19 cellular contexts compared by ENCODE assay signal in genomic region chr20:805713-806112, GRCh38. TPM values are rescaled to one million over a fixed set of nuclear protein-coding genes. Genes with fewer than 3 reads are reported as not detected.
A peak's percentile ranks its signal among the peaks of the same experiment; 100 is the strongest.
DNase-seq lines count a peak whose midpoint lies in the region; ATAC-seq and TF ChIP-seq lines count a peak whose summit lies in the region.
"Had no signal": no experiment of that assay in that cellular context is flagged by ENCODE, and none has a peak within 500 bp of the region (broad histone marks: within the 10 kb centered on the region; RNA-seq: fewer than 3 reads in every experiment).

No MANE protein-coding gene starts in this region.

- DNase-seq in A172 (ENCODE audit: low spot score) (peak; percentile 32), ELR (ENCODE audit: low read depth) (peak; percentile 36), PC-3 (peak; percentile 34), fibroblast of lung (ENCODE audit: low read depth in 2 of 2) (peak; percentile 8 to 31), hepatic stellate cell (ENCODE audit: low spot score) (no peak), activated T-cell treated with anti-CD3 and anti-CD28 coated beads for 4 hours (no peak)
- no peak for DNase-seq in CD8-positive, alpha-beta T cell
- DNase-seq: activated CD4-positive, CD25-positive, alpha-beta regulatory T cell; activated effector memory CD4-positive, alpha-beta T cell treated with anti-CD3 and anti-CD28 coated beads, Interleukin-2, amount 50 U/mL, for 16 hours; esophagus squamous epithelium; H9; mucosa of descending colon; NCI-H2081; stimulated activated CD4-positive, alpha-beta T cell treated with anti-CD3 and anti-CD28 coated beads, Interleukin-4, amount 100 ng/mL, for 1 hour had no signal

- CTCF ChIA-PET in PC-3 (lab: Charles Lee): no interaction called here
- CTCF ChIA-PET in CD8-positive, alpha-beta T cell (lab: Charles Lee): interaction anchor here (1.4 to 3.5 kb wide), 2 partner anchors 13 to 151 kb away, joined by 3 to 22 read pairs; no protein-coding TSS in a partner anchor

- H4K20me1 ChIP-seq in PC-3 (ENCODE audit: low read length) (no peaks in the 10 kb centered on the region), fibroblast of lung (ENCODE audit: control insufficient read depth, extremely low read depth, insufficient read depth, low read length) (no peaks in the 10 kb centered on the region)

- H3K4me3 Mint-ChIP-seq in CD8-positive, alpha-beta T cell: no peak overlapping the region
- H3K4me3 Mint-ChIP-seq: dendritic cell treated with granulocyte-macrophage colony-stimulating factor and Interleukin-4, amounts not matched to agents 40 ng/mL and 50 ng/mL, for 4 days; H9 had no signal

- TF ChIP-seq CTCF in PC-3 (conservative IDR thresholded peaks at IDR 0.05; ENCODE audit: low read depth, low read length) (no peak), fibroblast of lung (conservative IDR thresholded peaks at IDR 0.05 in 1 of 2, IDR thresholded peaks at IDR 0.05 in 1 of 2; ENCODE audit: low read depth in 1 of 2, low read length in 2 of 2) (no peak)
- TF ChIP-seq CTCF in CD8-positive, alpha-beta T cell (IDR thresholded peaks at IDR 0.05): no peak

- H3F3A ChIP-seq in PC-3 (ENCODE audit: low read length, unreplicated experiment): no peaks in the 10 kb centered on the region

- H3K36me3 ChIP-seq in PC-3 (ENCODE audit: low read depth, low read length) (peaks cover 4% of the 10 kb centered on the region; the same call in 1 of the 2 replicates), fibroblast of lung (ENCODE audit: control insufficient read depth, insufficient read depth, low read length) (no peaks in the 10 kb centered on the region)
- no peaks in the 10 kb centered on the region for H3K36me3 ChIP-seq in CD8-positive, alpha-beta T cell (ENCODE audit: insufficient read depth, low read length)
- H3K36me3 ChIP-seq: ascending aorta, esophagus squamous epithelium had no signal

- no peaks in the 10 kb centered on the region for H3K9me2 ChIP-seq in PC-3 (replicated peaks; ENCODE audit: low read length)

- no peaks in the 10 kb centered on the region for H3K4me1 Mint-ChIP-seq in CD8-positive, alpha-beta T cell (ENCODE audit: low read depth)
- H3K4me1 Mint-ChIP-seq: H9 had no signal

- H3K79me2 ChIP-seq in PC-3 (ENCODE audit: low read length) (no peaks in the 10 kb centered on the region), fibroblast of lung (ENCODE audit: control insufficient read depth, insufficient read depth, low read length) (no peaks in the 10 kb centered on the region)

- peaks cover 14% of the 10 kb centered on the region for H3K27me3 Mint-ChIP-seq in CD8-positive, alpha-beta T cell (ENCODE audit: low read depth)

- H2AFZ ChIP-seq in PC-3 (ENCODE audit: low read length) (no peak overlapping the region), fibroblast of lung (ENCODE audit: low read length) (no peak overlapping the region)

- no peak for ATAC-seq in PC-3
- no peak for ATAC-seq in GM21515 (IDR thresholded peaks at IDR 0.05; ENCODE audit: unreplicated experiment)
- no peak for ATAC-seq in CD8-positive, alpha-beta T cell
- ATAC-seq: mucosa of descending colon had no signal

- H3K4me1 ChIP-seq in PC-3 (ENCODE audit: insufficient read depth, low read length): no peaks in the 10 kb centered on the region
- H3K4me1 ChIP-seq in fibroblast of lung (ENCODE audit: control insufficient read depth, extremely low read depth, insufficient read depth, low read length): no peaks in the 10 kb centered on the region
- no peaks in the 10 kb centered on the region for H3K4me1 ChIP-seq in CD8-positive, alpha-beta T cell (ENCODE audit: insufficient read depth, low read length)
- H3K4me1 ChIP-seq: ascending aorta, esophagus squamous epithelium had no signal

- no peaks in the 10 kb centered on the region for H3K36me3 Mint-ChIP-seq in CD8-positive, alpha-beta T cell

- H3K27ac Mint-ChIP-seq in CD8-positive, alpha-beta T cell: no peak overlapping the region
- H3K27ac Mint-ChIP-seq: dendritic cell treated with granulocyte-macrophage colony-stimulating factor and Interleukin-4, amounts not matched to agents 40 ng/mL and 50 ng/mL, for 4 days; H9 had no signal

- H3K27ac ChIP-seq in PC-3 (ENCODE audit: low read length) (no peak overlapping the region), fibroblast of lung (ENCODE audit: insufficient read depth, low read length) (no peak overlapping the region)
- no peak overlapping the region for H3K27ac ChIP-seq in CD8-positive, alpha-beta T cell (ENCODE audit: low read depth, low read length)
- H3K27ac ChIP-seq: ascending aorta, esophagus squamous epithelium had no signal

- H3K9me3 Mint-ChIP-seq in CD8-positive, alpha-beta T cell: peaks cover 7% of the 10 kb centered on the region

- H3K9ac ChIP-seq in PC-3 (ENCODE audit: low read length) (no peak overlapping the region), fibroblast of lung (ENCODE audit: insufficient read depth, low read length) (no peak overlapping the region)

- H3K9me3 ChIP-seq in PC-3 (ENCODE audit: low read length) (peaks cover 28% of the 10 kb centered on the region), fibroblast of lung (ENCODE audit: control insufficient read depth, insufficient read depth, low read depth, low read length) (no peaks in the 10 kb centered on the region)
- no peaks in the 10 kb centered on the region for H3K9me3 ChIP-seq in CD8-positive, alpha-beta T cell (ENCODE audit: low read length)
- H3K9me3 ChIP-seq: ascending aorta had no signal

- POLR2A ChIA-PET in PC-3 (lab: Charles Lee; ENCODE audit: unreplicated experiment): no interaction called here
- POLR2A ChIA-PET in CD8-positive, alpha-beta T cell (lab: Charles Lee): interaction anchor here (0.6 kb wide), 1 partner anchor 267 kb away, joined by 3 read pairs; no protein-coding TSS in a partner anchor

- no TSS peak for BruUV-seq in PC-3 (replicated peaks; lab: Mats Ljungman, UMichigan)

- H3K4me3 ChIP-seq in PC-3 (ENCODE audit: low read length) (no peak overlapping the region), fibroblast of lung (replicated peaks in 1 of 4; ENCODE audit: control extremely low read depth in 1 of 4, insufficient read depth in 1 of 4, low read depth in 3 of 4, low read length in 4 of 4) (no peak overlapping the region)
- H3K4me3 ChIP-seq in CD8-positive, alpha-beta T cell (ENCODE audit: low read depth, low read length): no peak overlapping the region
- H3K4me3 ChIP-seq: ascending aorta, esophagus squamous epithelium, mucosa of descending colon had no signal

- intact Hi-C loops in PC-3 (cut with micrococcal nuclease): no loop called here
- intact Hi-C loops in CD8-positive, alpha-beta T cell (cut with DNase I, micrococcal nuclease): no loop called here

- H3K4me2 ChIP-seq in PC-3 (ENCODE audit: low read length) (no peak overlapping the region), fibroblast of lung (ENCODE audit: extremely low read depth, insufficient read depth, low read length) (no peak overlapping the region)

- no peaks in the 10 kb centered on the region; the same call in 1 of the 2 replicates for H3K27me3 ChIP-seq in PC-3 (ENCODE audit: low read length)
- no peaks in the 10 kb centered on the region for H3K27me3 ChIP-seq in fibroblast of lung (ENCODE audit: control insufficient read depth, insufficient read depth, low read length)
- H3K27me3 ChIP-seq in CD8-positive, alpha-beta T cell (ENCODE audit: insufficient read depth, low read length): no peaks in the 10 kb centered on the region
- H3K27me3 ChIP-seq: ascending aorta had no signal

RNA-seq across cellular contexts. Expression of gene FAM110A, which starts 27.8 kb away (rescaled TPM):
- total RNA-seq in A172 (2014; rRNA removed; shearing (Covaris generic)): 11.7 and 15.0 TPM in 2 replicates
- total RNA-seq in PC-3 (2014; rRNA removed) (23.0 and 28.4 TPM in 2 replicates), fibroblast of lung (1.3 and 1.8 TPM in 2 replicates)
- polyA plus RNA-seq in fibroblast of lung: 1.5 and 4.0 TPM in 2 replicates
- 2.3 and 6.6 TPM in 2 replicates for polyA plus RNA-seq in fibroblast of lung (2012)
- polyA minus RNA-seq in fibroblast of lung (ENCODE audit: low replicate concordance): 0.86 and 6.2 TPM in 2 replicates
- 1 to 10 TPM; 6.7 to 7.7 TPM for total RNA-seq in CD8-positive, alpha-beta T cell

RNA-seq across cellular contexts. Expression of gene SLC52A3, which starts 37.4 kb away (rescaled TPM):
- total RNA-seq in A172 (2014; rRNA removed; shearing (Covaris generic)): 0.03 and 0.22 TPM in 2 replicates
- 4.2 and 5.9 TPM in 2 replicates for total RNA-seq in PC-3 (2014; rRNA removed)
- not detected in 2 replicates for total RNA-seq in fibroblast of lung
- polyA plus RNA-seq in fibroblast of lung: not detected in 2 replicates
- polyA plus RNA-seq in fibroblast of lung (2012): not detected in 2 replicates
- polyA minus RNA-seq in fibroblast of lung (ENCODE audit: low replicate concordance): not detected in 2 replicates
- total RNA-seq in CD8-positive, alpha-beta T cell: not detected
- total RNA-seq: activated CD8-positive, alpha-beta memory T cell treated with anti-CD3 and anti-CD28 coated beads for 36 hours; T-helper 2 cell treated with Interferon-gamma antibody and Interleukin-4, amounts not matched to agents 100 ng/mL and 5 ng/mL, for 36 hours had no signal

Comparison
In these comparisons a context has a peak if more than half of its experiments do, and no peak if none do; other contexts are left out.
1. DNase-seq: peak in A172 (single experiment), ELR (single experiment), PC-3 (single experiment) and fibroblast of lung (2 of 2); none in hepatic stellate cell (single experiment), activated T-cell treated with anti-CD3 and anti-CD28 coated beads for 4 hours (single experiment) and CD8-positive, alpha-beta T cell (0 of 7).